1 cellular context compared by ENCODE assay signal in the genomic region with DNA sequence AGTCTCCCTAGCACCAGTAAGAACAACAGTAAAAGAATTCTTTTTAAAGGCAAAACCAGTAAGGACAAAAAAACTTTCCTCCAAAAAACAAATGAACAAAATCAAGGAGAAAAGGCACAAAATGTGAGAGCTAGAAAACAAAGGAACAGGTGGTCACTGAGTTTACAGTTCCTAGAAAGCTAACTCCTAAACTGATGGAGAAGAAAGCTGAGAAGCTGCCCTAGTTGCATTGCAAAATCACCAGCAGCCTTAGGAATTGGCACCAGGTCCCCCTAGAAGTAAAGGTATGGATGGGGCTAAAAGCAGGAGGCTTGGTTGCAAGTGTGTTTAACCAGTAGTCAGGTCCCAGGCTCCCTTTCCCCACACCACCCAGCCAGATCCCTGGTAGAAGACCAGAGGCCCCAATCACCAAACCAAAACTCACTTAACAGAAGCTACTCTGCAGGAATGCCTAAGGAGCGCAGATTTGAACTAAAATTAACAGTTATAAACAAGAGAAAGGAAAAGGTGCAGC.
A peak's percentile ranks its signal among the peaks of the same experiment; 100 is the strongest.
TF ChIP-seq lines count a peak whose summit lies in the region.

No MANE protein-coding gene starts in this region.

TF ChIP-seq in HEK293, 187 proteins besides CTCF, POLR2A, EP300 and RAD21:
- no peak for TF ChIP-seq ZNF433 (tag by site-specific recombination; IDR thresholded peaks at IDR 0.05; ENCODE audit: low read depth)
- no peak for TF ChIP-seq SP2 (tag by site-specific recombination; IDR thresholded peaks at IDR 0.05)
- no peak for TF ChIP-seq ZFP69B (tag by site-specific recombination; IDR thresholded peaks at IDR 0.05)
- TF ChIP-seq ZNF169 (tag by site-specific recombination; IDR thresholded peaks at IDR 0.05) = no peak
- TF ChIP-seq, protein P1, sequence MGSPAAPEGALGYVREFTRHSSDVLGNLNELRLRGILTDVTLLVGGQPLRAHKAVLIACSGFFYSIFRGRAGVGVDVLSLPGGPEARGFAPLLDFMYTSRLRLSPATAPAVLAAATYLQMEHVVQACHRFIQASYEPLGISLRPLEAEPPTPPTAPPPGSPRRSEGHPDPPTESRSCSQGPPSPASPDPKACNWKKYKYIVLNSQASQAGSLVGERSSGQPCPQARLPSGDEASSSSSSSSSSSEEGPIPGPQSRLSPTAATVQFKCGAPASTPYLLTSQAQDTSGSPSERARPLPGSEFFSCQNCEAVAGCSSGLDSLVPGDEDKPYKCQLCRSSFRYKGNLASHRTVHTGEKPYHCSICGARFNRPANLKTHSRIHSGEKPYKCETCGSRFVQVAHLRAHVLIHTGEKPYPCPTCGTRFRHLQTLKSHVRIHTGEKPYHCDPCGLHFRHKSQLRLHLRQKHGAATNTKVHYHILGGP (tag by site-specific recombination; IDR thresholded peaks at IDR 0.05) = peak; percentile 72
